Comparison of ENCODE assay signal across 1 cellular context in the genomic region with DNA sequence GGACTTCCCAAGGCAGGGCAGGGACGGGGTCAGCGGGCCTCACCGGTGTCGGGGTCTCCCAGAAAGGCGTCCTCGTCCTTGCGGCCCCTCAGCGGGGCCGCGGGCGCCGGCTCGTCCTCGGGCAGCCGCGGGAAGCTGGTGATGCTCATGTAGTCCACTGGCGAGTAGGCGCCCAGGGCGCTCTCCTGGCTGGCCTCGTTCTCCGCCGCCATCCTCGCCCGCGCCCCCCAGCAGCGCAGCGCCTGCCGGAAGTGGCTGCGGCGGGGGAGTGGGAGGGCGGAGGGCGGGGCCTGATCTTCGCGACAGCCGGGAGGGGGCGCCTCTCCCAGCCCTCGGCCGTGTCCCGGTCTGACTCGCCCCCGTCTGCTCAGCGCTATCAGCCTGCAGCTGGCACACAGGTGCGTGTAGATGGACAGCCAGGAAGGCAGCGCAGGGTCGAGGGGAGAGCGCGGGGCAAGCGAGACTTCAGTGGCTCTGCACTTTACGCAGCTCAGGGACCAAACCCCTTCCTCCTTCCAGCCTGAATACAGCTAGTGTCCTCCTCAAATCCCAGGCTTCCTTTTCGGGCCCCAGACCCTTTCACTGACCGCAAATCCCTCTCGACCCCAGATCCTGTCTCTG.
TF ChIP-seq lines count a peak whose summit lies in the region.

Gene GGT7 (minus strand): TSS at position 253 of the 621 bp plus-strand sequence. CDS start 41 bp downstream, at position 212.

TF ChIP-seq in Ishikawa, 13 proteins besides CTCF, POLR2A, EP300 and RAD21 (continued from another document):
- no peak; the same call in 1 of the 2 replicates for TF ChIP-seq TCF12 (IDR thresholded peaks at IDR 0.05; ENCODE audit: low read depth)
